Comparison of ENCODE assay signal across 2 cellular contexts in the genomic region with DNA sequence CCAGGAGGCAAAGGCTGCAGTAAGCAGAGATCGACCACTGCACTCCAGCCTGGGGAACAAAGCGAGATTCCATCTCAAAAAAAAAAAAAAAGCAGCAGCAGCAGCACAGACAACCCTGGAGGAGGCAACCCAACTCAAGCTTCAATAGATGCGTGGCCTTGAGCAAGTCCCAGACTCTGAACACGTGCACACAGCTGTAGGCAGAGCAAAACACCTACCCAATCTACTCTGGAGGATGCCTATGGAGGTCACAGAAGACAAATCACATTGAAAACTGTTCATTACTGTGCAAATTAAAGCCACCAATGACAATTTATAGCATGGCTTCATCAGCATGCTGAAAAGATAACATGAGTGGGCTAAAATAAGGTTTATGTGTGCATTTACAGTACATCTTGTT.
TF ChIP-seq lines count a peak whose summit lies in the region.

No MANE protein-coding gene starts in this region.

TF ChIP-seq in HepG2, 621 proteins besides CTCF, POLR2A, EP300 and RAD21 (continues in another document):
- no peak for TF ChIP-seq ZSCAN9 (CRISPR knock-in tag; IDR thresholded peaks at IDR 0.05; ENCODE audit: borderline replicate concordance)
- TF ChIP-seq, protein P1, sequence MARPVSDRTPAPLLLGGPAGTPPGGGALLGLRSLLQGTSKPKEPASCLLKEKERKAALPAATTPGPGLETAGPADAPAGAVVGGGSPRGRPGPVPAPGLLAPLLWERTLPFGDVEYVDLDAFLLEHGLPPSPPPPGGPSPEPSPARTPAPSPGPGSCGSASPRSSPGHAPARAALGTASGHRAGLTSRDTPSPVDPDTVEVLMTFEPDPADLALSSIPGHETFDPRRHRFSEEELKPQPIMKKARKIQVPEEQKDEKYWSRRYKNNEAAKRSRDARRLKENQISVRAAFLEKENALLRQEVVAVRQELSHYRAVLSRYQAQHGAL (CRISPR knock-in tag; IDR thresholded peaks at IDR 0.05; ENCODE audit: not compliant biosample characterization) = no peak
- TF ChIP-seq THAP11 (CRISPR knock-in tag; IDR thresholded peaks at IDR 0.05) = 0 out of 2 replicates have a peak, but pooled peaks have one; percentile 18
- TF ChIP-seq, protein P2, sequence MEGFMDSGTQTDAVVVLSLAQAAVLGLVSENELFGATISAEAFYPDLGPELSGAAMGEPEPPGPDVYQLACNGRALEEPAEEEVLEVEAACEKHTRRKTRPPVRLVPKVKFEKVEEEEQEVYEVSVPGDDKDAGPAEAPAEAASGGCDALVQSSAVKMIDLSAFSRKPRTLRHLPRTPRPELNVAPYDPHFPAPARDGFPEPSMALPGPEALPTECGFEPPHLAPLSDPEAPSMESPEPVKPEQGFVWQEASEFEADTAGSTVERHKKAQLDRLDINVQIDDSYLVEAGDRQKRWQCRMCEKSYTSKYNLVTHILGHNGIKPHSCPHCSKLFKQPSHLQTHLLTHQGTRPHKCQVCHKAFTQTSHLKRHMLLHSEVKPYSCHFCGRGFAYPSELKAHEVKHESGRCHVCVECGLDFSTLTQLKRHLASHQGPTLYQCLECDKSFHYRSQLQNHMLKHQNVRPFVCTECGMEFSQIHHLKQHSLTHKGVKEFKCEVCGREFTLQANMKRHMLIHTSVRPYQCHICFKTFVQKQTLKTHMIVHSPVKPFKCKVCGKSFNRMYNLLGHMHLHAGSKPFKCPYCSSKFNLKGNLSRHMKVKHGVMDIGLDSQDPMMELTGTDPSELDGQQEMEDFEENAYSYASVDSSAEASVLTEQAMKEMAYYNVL (CRISPR knock-in tag; IDR thresholded peaks at IDR 0.05; ENCODE audit: borderline replicate concordance) = no peak
- TF ChIP-seq, protein P3, sequence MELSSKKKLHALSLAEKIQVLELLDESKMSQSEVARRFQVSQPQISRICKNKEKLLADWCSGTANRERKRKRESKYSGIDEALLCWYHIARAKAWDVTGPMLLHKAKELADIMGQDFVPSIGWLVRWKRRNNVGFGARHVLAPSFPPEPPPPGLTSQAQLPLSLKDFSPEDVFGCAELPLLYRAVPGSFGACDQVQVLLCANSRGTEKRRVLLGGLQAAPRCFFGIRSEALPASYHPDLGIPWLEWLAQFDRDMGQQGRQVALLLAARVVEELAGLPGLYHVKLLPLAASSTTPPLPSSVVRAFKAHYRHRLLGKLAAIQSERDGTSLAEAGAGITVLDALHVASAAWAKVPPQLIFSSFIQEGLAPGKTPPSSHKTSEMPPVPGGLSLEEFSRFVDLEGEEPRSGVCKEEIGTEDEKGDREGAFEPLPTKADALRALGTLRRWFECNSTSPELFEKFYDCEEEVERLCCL (CRISPR knock-in tag; IDR thresholded peaks at IDR 0.05; ENCODE audit: borderline replicate concordance) = no peak
- no peak for TF ChIP-seq SOX13 (IDR thresholded peaks at IDR 0.05)
- peak in 1 of 2 experiments; percentile 45; a peak in 1 of 4 replicates for TF ChIP-seq SOX13 (CRISPR knock-in tag; conservative IDR thresholded peaks at IDR 0.05 in 1 of 2, IDR thresholded peaks at IDR 0.05 in 1 of 2)
- TF ChIP-seq SRSF9 (IDR thresholded peaks at IDR 0.05; ENCODE audit: borderline replicate concordance, insufficient read depth, low read depth, low read length, poor library complexity, severe bottlenecking) = no peak
- TF ChIP-seq ZNF383 (CRISPR knock-in tag; IDR thresholded peaks at IDR 0.05; ENCODE audit: borderline replicate concordance) = no peak
- no peak for TF ChIP-seq ZNF839 (CRISPR knock-in tag; IDR thresholded peaks at IDR 0.05; ENCODE audit: borderline replicate concordance)
- no peak for TF ChIP-seq MAZ (IDR thresholded peaks at IDR 0.05; ENCODE audit: borderline replicate concordance, low read depth, low read length)
- no peak for TF ChIP-seq MAZ (CRISPR knock-in tag; IDR thresholded peaks at IDR 0.05; ENCODE audit: low read depth)
- no peak for TF ChIP-seq ZNF652 (CRISPR knock-in tag; IDR thresholded peaks at IDR 0.05; ENCODE audit: borderline replicate concordance, low read depth)
- no peak for TF ChIP-seq REL (CRISPR knock-in tag; conservative IDR thresholded peaks at IDR 0.05)
- TF ChIP-seq ZNF644 (CRISPR knock-in tag; IDR thresholded peaks at IDR 0.05; ENCODE audit: low read depth) = no peak
- TF ChIP-seq, protein P4, sequence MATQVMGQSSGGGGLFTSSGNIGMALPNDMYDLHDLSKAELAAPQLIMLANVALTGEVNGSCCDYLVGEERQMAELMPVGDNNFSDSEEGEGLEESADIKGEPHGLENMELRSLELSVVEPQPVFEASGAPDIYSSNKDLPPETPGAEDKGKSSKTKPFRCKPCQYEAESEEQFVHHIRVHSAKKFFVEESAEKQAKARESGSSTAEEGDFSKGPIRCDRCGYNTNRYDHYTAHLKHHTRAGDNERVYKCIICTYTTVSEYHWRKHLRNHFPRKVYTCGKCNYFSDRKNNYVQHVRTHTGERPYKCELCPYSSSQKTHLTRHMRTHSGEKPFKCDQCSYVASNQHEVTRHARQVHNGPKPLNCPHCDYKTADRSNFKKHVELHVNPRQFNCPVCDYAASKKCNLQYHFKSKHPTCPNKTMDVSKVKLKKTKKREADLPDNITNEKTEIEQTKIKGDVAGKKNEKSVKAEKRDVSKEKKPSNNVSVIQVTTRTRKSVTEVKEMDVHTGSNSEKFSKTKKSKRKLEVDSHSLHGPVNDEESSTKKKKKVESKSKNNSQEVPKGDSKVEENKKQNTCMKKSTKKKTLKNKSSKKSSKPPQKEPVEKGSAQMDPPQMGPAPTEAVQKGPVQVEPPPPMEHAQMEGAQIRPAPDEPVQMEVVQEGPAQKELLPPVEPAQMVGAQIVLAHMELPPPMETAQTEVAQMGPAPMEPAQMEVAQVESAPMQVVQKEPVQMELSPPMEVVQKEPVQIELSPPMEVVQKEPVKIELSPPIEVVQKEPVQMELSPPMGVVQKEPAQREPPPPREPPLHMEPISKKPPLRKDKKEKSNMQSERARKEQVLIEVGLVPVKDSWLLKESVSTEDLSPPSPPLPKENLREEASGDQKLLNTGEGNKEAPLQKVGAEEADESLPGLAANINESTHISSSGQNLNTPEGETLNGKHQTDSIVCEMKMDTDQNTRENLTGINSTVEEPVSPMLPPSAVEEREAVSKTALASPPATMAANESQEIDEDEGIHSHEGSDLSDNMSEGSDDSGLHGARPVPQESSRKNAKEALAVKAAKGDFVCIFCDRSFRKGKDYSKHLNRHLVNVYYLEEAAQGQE (IDR thresholded peaks at IDR 0.05; ENCODE audit: borderline replicate concordance in 1 of 2, low read depth in 1 of 2, low read length in 2 of 2) = no peak
- no peak for TF ChIP-seq ZKSCAN1 (IDR thresholded peaks at IDR 0.05; ENCODE audit: low read length)
- no peak for TF ChIP-seq CBX5 (CRISPR knock-in tag; IDR thresholded peaks at IDR 0.05; ENCODE audit: borderline replicate concordance)
- TF ChIP-seq ZSCAN22 (CRISPR knock-in tag; IDR thresholded peaks at IDR 0.05) = no peak
- TF ChIP-seq ZNF775 (CRISPR knock-in tag; IDR thresholded peaks at IDR 0.05; ENCODE audit: borderline replicate concordance) = no peak
- no peak for TF ChIP-seq ZNF350 (CRISPR knock-in tag; IDR thresholded peaks at IDR 0.05; ENCODE audit: borderline replicate concordance, low read depth)

TF ChIP-seq in GM23338, 12 proteins besides CTCF, POLR2A, EP300 and RAD21:
- no peak for TF ChIP-seq ZNF114 (CRISPR knock-in tag; IDR thresholded peaks at IDR 0.05)
- TF ChIP-seq POLR2AphosphoS5 (IDR thresholded peaks at IDR 0.05; ENCODE audit: low read depth) = no peak
- TF ChIP-seq ZNF331 (CRISPR knock-in tag; IDR thresholded peaks at IDR 0.05; ENCODE audit: low read depth) = no peak
- TF ChIP-seq JUNB (IDR thresholded peaks at IDR 0.05; ENCODE audit: unreplicated experiment) = no peak
- TF ChIP-seq NANOG (IDR thresholded peaks at IDR 0.05; ENCODE audit: borderline replicate concordance) = no peak
- TF ChIP-seq CREB1 (CRISPR knock-in tag; IDR thresholded peaks at IDR 0.05; ENCODE audit: low read depth) = no peak
- TF ChIP-seq, protein P5, sequence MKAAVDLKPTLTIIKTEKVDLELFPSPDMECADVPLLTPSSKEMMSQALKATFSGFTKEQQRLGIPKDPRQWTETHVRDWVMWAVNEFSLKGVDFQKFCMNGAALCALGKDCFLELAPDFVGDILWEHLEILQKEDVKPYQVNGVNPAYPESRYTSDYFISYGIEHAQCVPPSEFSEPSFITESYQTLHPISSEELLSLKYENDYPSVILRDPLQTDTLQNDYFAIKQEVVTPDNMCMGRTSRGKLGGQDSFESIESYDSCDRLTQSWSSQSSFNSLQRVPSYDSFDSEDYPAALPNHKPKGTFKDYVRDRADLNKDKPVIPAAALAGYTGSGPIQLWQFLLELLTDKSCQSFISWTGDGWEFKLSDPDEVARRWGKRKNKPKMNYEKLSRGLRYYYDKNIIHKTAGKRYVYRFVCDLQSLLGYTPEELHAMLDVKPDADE (IDR thresholded peaks at IDR 0.05) = no peak
- no peak for TF ChIP-seq EZH2phosphoT487 (IDR thresholded peaks at IDR 0.05; ENCODE audit: unreplicated experiment)
- TF ChIP-seq, protein P6, sequence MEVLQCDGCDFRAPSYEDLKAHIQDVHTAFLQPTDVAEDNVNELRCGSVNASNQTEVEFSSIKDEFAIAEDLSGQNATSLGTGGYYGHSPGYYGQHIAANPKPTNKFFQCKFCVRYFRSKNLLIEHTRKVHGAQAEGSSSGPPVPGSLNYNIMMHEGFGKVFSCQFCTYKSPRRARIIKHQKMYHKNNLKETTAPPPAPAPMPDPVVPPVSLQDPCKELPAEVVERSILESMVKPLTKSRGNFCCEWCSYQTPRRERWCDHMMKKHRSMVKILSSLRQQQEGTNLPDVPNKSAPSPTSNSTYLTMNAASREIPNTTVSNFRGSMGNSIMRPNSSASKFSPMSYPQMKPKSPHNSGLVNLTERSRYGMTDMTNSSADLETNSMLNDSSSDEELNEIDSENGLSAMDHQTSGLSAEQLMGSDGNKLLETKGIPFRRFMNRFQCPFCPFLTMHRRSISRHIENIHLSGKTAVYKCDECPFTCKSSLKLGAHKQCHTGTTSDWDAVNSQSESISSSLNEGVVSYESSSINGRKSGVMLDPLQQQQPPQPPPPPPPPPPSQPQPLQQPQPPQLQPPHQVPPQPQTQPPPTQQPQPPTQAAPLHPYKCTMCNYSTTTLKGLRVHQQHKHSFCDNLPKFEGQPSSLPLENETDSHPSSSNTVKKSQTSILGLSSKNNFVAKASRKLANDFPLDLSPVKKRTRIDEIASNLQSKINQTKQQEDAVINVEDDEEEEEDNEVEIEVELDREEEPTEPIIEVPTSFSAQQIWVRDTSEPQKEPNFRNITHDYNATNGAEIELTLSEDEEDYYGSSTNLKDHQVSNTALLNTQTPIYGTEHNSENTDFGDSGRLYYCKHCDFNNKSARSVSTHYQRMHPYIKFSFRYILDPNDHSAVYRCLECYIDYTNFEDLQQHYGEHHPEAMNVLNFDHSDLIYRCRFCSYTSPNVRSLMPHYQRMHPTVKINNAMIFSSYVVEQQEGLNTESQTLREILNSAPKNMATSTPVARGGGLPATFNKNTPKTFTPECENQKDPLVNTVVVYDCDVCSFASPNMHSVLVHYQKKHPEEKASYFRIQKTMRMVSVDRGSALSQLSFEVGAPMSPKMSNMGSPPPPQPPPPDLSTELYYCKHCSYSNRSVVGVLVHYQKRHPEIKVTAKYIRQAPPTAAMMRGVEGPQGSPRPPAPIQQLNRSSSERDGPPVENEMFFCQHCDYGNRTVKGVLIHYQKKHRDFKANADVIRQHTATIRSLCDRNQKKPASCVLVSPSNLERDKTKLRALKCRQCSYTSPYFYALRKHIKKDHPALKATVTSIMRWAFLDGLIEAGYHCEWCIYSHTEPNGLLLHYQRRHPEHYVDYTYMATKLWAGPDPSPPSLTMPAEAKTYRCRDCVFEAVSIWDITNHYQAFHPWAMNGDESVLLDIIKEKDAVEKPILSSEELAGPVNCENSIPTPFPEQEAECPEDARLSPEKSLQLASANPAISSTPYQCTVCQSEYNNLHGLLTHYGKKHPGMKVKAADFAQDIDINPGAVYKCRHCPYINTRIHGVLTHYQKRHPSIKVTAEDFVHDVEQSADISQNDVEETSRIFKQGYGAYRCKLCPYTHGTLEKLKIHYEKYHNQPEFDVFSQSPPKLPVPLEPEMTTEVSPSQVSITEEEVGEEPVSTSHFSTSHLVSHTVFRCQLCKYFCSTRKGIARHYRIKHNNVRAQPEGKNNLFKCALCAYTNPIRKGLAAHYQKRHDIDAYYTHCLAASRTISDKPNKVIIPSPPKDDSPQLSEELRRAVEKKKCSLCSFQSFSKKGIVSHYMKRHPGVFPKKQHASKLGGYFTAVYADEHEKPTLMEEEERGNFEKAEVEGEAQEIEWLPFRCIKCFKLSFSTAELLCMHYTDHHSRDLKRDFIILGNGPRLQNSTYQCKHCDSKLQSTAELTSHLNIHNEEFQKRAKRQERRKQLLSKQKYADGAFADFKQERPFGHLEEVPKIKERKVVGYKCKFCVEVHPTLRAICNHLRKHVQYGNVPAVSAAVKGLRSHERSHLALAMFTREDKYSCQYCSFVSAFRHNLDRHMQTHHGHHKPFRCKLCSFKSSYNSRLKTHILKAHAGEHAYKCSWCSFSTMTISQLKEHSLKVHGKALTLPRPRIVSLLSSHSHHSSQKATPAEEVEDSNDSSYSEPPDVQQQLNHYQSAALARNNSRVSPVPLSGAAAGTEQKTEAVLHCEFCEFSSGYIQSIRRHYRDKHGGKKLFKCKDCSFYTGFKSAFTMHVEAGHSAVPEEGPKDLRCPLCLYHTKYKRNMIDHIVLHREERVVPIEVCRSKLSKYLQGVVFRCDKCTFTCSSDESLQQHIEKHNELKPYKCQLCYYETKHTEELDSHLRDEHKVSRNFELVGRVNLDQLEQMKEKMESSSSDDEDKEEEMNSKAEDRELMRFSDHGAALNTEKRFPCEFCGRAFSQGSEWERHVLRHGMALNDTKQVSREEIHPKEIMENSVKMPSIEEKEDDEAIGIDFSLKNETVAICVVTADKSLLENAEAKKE (CRISPR knock-in tag; IDR thresholded peaks at IDR 0.05) = no peak
- TF ChIP-seq EZH2 (IDR thresholded peaks at IDR 0.05; ENCODE audit: low read depth, unreplicated experiment) = no peak
- no peak for TF ChIP-seq STAT1 (IDR thresholded peaks at IDR 0.05; ENCODE audit: unreplicated experiment)
- TF ChIP-seq, protein P4 (IDR thresholded peaks at IDR 0.05; ENCODE audit: unreplicated experiment) = no peak
